9 cellular contexts compared by ENCODE assay signal in genomic region chr19:17553256-17553655, GRCh38. TPM values are rescaled to one million over a fixed set of nuclear protein-coding genes. Genes with fewer than 3 reads are reported as not detected.
DNase-seq lines count a peak whose midpoint lies in the region; ATAC-seq, FAIRE-seq and TF ChIP-seq lines count a peak whose summit lies in the region.
"Had no signal": no experiment of that assay in that cellular context is flagged by ENCODE, and none has a peak within 500 bp of the region (broad histone marks: within the 10 kb centered on the region; RNA-seq: fewer than 3 reads in every experiment).

No MANE protein-coding gene starts in this region.

- no peaks in the 10 kb centered on the region for H3K27me3 Mint-ChIP-seq in activated CD8-positive, alpha-beta memory T cell treated with anti-CD3 and anti-CD28 coated beads, Interleukin-2, amount 10 ng/mL, durations not matched to agents 7 days and 5 days

- no peak overlapping the region for H3K27ac Mint-ChIP-seq in activated CD8-positive, alpha-beta memory T cell treated with anti-CD3 and anti-CD28 coated beads, Interleukin-2, amount 10 ng/mL, durations not matched to agents 7 days and 5 days

- H3K4me3 ChIP-seq in HCT116 (replicated peaks in 1 of 2; ENCODE audit: low read depth in 1 of 2, low read length in 2 of 2), result no peak overlapping the region
- H3K4me3 ChIP-seq in foreskin fibroblast (ENCODE audit: low read depth in 1 of 2, low read length in 2 of 2), result peak overlapping the region in 1 of 2 donors; percentile 30

- peak overlapping the region; percentile 41 for H2AFZ ChIP-seq in HCT116 (ENCODE audit: low read depth, low read length, poor library complexity, severe bottlenecking)

- POLR2A ChIA-PET in HCT116 (lab: Charles Lee) (no interaction called here), RWPE1 (lab: Yijun Ruan, JAX; ENCODE audit: low non-redundant PET) (interaction anchor here (0.6 kb wide), 1 partner anchor 513 kb away, joined by 9 read pairs; no protein-coding TSS in a partner anchor)

- no peak for TF ChIP-seq POLR2A in HCT116 (IDR thresholded peaks at IDR 0.05; ENCODE audit: borderline replicate concordance, extremely low read depth, insufficient read depth, insufficient read length)

- peaks cover 12% of the 10 kb centered on the region for H3K4me1 Mint-ChIP-seq in activated CD8-positive, alpha-beta memory T cell treated with anti-CD3 and anti-CD28 coated beads, Interleukin-2, amount 10 ng/mL, durations not matched to agents 7 days and 5 days

- no peak for ATAC-seq in HCT116
- ATAC-seq in HG02885 (IDR thresholded peaks at IDR 0.05; ENCODE audit: poor library complexity, unreplicated experiment), result no peak
- ATAC-seq in activated CD8-positive, alpha-beta memory T cell treated with anti-CD3 and anti-CD28 coated beads, Interleukin-2, amount 10 ng/mL, durations not matched to agents 7 days and 5 days, result no peak
- ATAC-seq: Panc1 had no signal

- H3K27ac ChIP-seq in HCT116 (ENCODE audit: low read depth, low read length) (peak overlapping the region; percentile 21; the same call in 1 of the 2 replicates), RWPE1 (peak overlapping the region; percentile 91)

- no peaks in the 10 kb centered on the region for H3K36me3 Mint-ChIP-seq in activated CD8-positive, alpha-beta memory T cell treated with anti-CD3 and anti-CD28 coated beads, Interleukin-2, amount 10 ng/mL, durations not matched to agents 7 days and 5 days

- peaks cover 23% of the 10 kb centered on the region for H3K79me2 ChIP-seq in HCT116 (ENCODE audit: insufficient read depth, low read length)

- H3K27me3 ChIP-seq in HCT116 (ENCODE audit: insufficient read depth, low read length), result no peaks in the 10 kb centered on the region

- no peak for TF ChIP-seq RAD21 in HCT116 (IDR thresholded peaks at IDR 0.05; ENCODE audit: low read depth)

- RAD21 ChIA-PET in HCT116 (lab: Charles Lee; ENCODE audit: low non-redundant PET in 1 of 2, low total read pairs in 2 of 2, uncharacterized antibody in 2 of 2, unreplicated experiment in 2 of 2), result no interaction called here

- H3K9ac ChIP-seq in HCT116 (ENCODE audit: low read length), result no peak overlapping the region

- no peaks in the 10 kb centered on the region for H4K20me1 ChIP-seq in HCT116 (ENCODE audit: insufficient read depth)

- CTCF ChIA-PET in HCT116 (lab: Charles Lee), result interaction anchor here (0.5 to 1.2 kb wide), 4 partner anchors 26 to 213 kb away, joined by 3 read pairs; no protein-coding TSS in a partner anchor
- CTCF ChIA-PET in RWPE1 (lab: Yijun Ruan, JAX), result interaction anchor here (1.1 to 1.3 kb wide), 2 partner anchors 11 to 20 kb away, joined by 4 read pairs; no protein-coding TSS in a partner anchor
- CTCF ChIA-PET in activated CD8-positive, alpha-beta memory T cell treated with anti-CD3 and anti-CD28 coated beads, Interleukin-2, amount 10 ng/mL, durations not matched to agents 7 days and 5 days (lab: Charles Lee), result interaction anchor here (0.6 to 1.2 kb wide), 3 partner anchors 43 to 99 kb away, joined by 3 to 4 read pairs (median 3); no protein-coding TSS in a partner anchor

- H3K9me2 ChIP-seq in HCT116 (ENCODE audit: insufficient read depth), result no peaks in the 10 kb centered on the region

- H3K4me1 ChIP-seq in HCT116 (ENCODE audit: control insufficient read depth in 1 of 2, insufficient read depth in 2 of 2, low read length in 2 of 2), result peaks cover 9 to 22% of the 10 kb centered on the region in 2 experiments; a peak in 3 of 4 replicates

- H3K9me3 Mint-ChIP-seq in activated CD8-positive, alpha-beta memory T cell treated with anti-CD3 and anti-CD28 coated beads, Interleukin-2, amount 10 ng/mL, durations not matched to agents 7 days and 5 days (ENCODE audit: low read depth), result no peaks in the 10 kb centered on the region

- intact Hi-C loops in HCT116 (cut with micrococcal nuclease), result no loop called here

- no peaks in the 10 kb centered on the region for H3K9me3 ChIP-seq in HCT116 (ENCODE audit: control insufficient read depth in 1 of 2, insufficient read depth in 1 of 2, low read depth in 1 of 2, low read length in 2 of 2)

- no peak for TF ChIP-seq CTCF in HCT116 (IDR thresholded peaks at IDR 0.05 in 2 of 3, conservative IDR thresholded peaks at IDR 0.05 in 1 of 3; ENCODE audit: borderline replicate concordance in 1 of 3, insufficient read depth in 1 of 3, low read depth in 2 of 3, low read length in 2 of 3)
- no peak for TF ChIP-seq CTCF in RWPE1 (conservative IDR thresholded peaks at IDR 0.05; ENCODE audit: low read depth)
- no peak for TF ChIP-seq CTCF in foreskin fibroblast (IDR thresholded peaks at IDR 0.05; ENCODE audit: low read depth, low read length)
- TF ChIP-seq CTCF in D721Med (IDR thresholded peaks at IDR 0.05; ENCODE audit: insufficient read depth, missing control alignments), result no peak

- peaks cover 0 to 7% of the 10 kb centered on the region in 2 experiments; a peak in 2 of 4 replicates for H3K36me3 ChIP-seq in HCT116 (ENCODE audit: control insufficient read depth in 1 of 2, insufficient read depth in 2 of 2, low read length in 2 of 2)

- BruUV-seq in HCT116 (replicated peaks; lab: Mats Ljungman, UMichigan), result no TSS peak

- no peak overlapping the region for H3K4me3 Mint-ChIP-seq in activated CD8-positive, alpha-beta memory T cell treated with anti-CD3 and anti-CD28 coated beads, Interleukin-2, amount 10 ng/mL, durations not matched to agents 7 days and 5 days

- DNase-seq in HCT116 (ENCODE audit: low read depth, low spot score) (no peak), RWPE1 (ENCODE audit: low spot score) (peak; percentile 41), foreskin fibroblast (peak; percentile 91 to 95), putamen (ENCODE audit: low spot score) (peak; percentile 17), iPS-NIHi7 (ENCODE audit: extremely low spot score) (no peak), D721Med (ENCODE audit: insufficient read length, low spot score) (no peak)
- DNase-seq in activated CD8-positive, alpha-beta memory T cell treated with anti-CD3 and anti-CD28 coated beads, Interleukin-2, amount 10 ng/mL, durations not matched to agents 7 days and 5 days, result no peak

- H3K4me2 ChIP-seq in HCT116 (ENCODE audit: low read length), result peak overlapping the region; percentile 17

- FAIRE-seq in D721Med (lab: Jason Lieb, UNC), result no peak

TF ChIP-seq in HCT116, 20 proteins besides CTCF, POLR2A, EP300 and RAD21:
- TF ChIP-seq EZH2 (IDR thresholded peaks at IDR 0.05) (no peak), CEBPB (IDR thresholded peaks at IDR 0.05; ENCODE audit: low read depth) (no peak), YY1 (IDR thresholded peaks at IDR 0.05; ENCODE audit: extremely low read depth, insufficient replicate concordance, low read depth, low read length) (no peak), ZFX (IDR thresholded peaks at IDR 0.05) (no peak), EGR1 (IDR thresholded peaks at IDR 0.05; ENCODE audit: low read depth) (no peak), SP1 (IDR thresholded peaks at IDR 0.05; ENCODE audit: low read depth) (no peak), EZH2phosphoT487 (IDR thresholded peaks at IDR 0.05; ENCODE audit: borderline replicate concordance) (no peak), MAX (IDR thresholded peaks at IDR 0.05) (no peak), ELF1 (IDR thresholded peaks at IDR 0.05; ENCODE audit: borderline replicate concordance, low read depth) (no peak), POLR2AphosphoS5 (IDR thresholded peaks at IDR 0.05; ENCODE audit: low read depth, low read length) (no peak)

RNA-seq across cellular contexts. Expression of gene COLGALT1, which starts 2.2 kb away (rescaled TPM):
- 86.0 TPM for total RNA-seq in HCT116 (2021; ENCODE audit: unreplicated experiment)
- 64.8 and 67.6 TPM in 2 replicates for polyA plus RNA-seq in HCT116 (2012)
- total RNA-seq in activated CD8-positive, alpha-beta memory T cell treated with anti-CD3 and anti-CD28 coated beads, Interleukin-2, amount 10 ng/mL, durations not matched to agents 7 days and 5 days, result 10 to 100 TPM; 52.2 to 65.2 TPM

RNA-seq across cellular contexts. Expression of gene PGLS, which starts 41.8 kb away (rescaled TPM):
- 68.5 TPM for total RNA-seq in HCT116 (2021; ENCODE audit: unreplicated experiment)
- polyA plus RNA-seq in HCT116 (2012), result 43.1 and 53.5 TPM in 2 replicates
- total RNA-seq in activated CD8-positive, alpha-beta memory T cell treated with anti-CD3 and anti-CD28 coated beads, Interleukin-2, amount 10 ng/mL, durations not matched to agents 7 days and 5 days, result 10 to 100 TPM; 59.3 to 65.4 TPM

Comparison
In these comparisons a context has a peak if more than half of its experiments do, and no peak if none do; other contexts are left out.
1. DNase-seq: peak in RWPE1 (single experiment), foreskin fibroblast (2 of 2) and putamen (single experiment); none in HCT116 (single experiment), iPS-NIHi7 (single experiment), activated CD8-positive, alpha-beta memory T cell treated with anti-CD3 and anti-CD28 coated beads, Interleukin-2, amount 10 ng/mL, durations not matched to agents 7 days and 5 days (single experiment) and D721Med (single experiment).